ENCODE assay signal across 12 cellular contexts in the genomic region with DNA sequence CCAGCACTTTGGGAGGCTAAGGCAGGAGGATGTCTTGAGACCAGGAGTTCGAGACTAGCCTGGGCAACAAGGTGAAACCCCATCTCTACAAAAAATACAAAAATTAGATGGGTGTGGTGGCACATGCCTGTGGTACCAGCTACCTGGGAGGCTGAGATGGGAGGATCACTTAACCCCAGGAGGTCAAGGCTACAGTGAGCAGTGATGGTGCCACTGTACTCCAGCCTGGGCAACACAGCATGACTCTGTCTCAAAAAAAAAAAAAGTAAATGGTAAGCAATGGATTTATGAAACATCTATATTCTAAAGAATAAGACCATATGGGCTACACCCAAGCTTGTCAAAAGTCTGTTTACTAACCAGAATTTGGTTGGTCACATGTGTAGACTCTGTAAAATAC. TPM values are rescaled to one million over a fixed set of nuclear protein-coding genes. Genes with fewer than 3 reads are reported as not detected.
DNase-seq lines count a peak whose midpoint lies in the region; ATAC-seq and TF ChIP-seq lines count a peak whose summit lies in the region.
"Had no signal": no experiment of that assay in that cellular context is flagged by ENCODE, and none has a peak within 500 bp of the region (broad histone marks: within the 10 kb centered on the region; RNA-seq: fewer than 3 reads in every experiment).

No MANE protein-coding gene starts in this region.

- H3K36me3 ChIP-seq in SK-N-MC (ENCODE audit: insufficient read depth, low read length) (no peaks in the 10 kb centered on the region), rectal smooth muscle tissue (ENCODE audit: control insufficient read depth, insufficient read depth, low read length) (no peaks in the 10 kb centered on the region)

- H3K27ac ChIP-seq in SK-N-MC = peak overlapping the region; percentile 96
- H3K27ac ChIP-seq in rectal smooth muscle tissue (ENCODE audit: low read depth, low read length) = peak overlapping the region; percentile 84

- H3K27me3 ChIP-seq in rectal smooth muscle tissue (ENCODE audit: control insufficient read depth, insufficient read depth, low read length) = no peaks in the 10 kb centered on the region

- peaks cover 33% of the 10 kb centered on the region for H3K4me1 ChIP-seq in rectal smooth muscle tissue (ENCODE audit: control insufficient read depth, insufficient read depth, low read length)

- TF ChIP-seq CTCF in CD14-positive monocyte (IDR thresholded peaks at IDR 0.05) (no peak), fibroblast of mammary gland (conservative IDR thresholded peaks at IDR 0.05; ENCODE audit: control insufficient read depth, insufficient read depth, low read depth, low read length) (no peak)

- no peak overlapping the region for H3K4me3 Mint-ChIP-seq in CD14-positive monocyte
- H3K4me3 Mint-ChIP-seq: central memory CD8-positive, alpha-beta T cell had no signal

- no peaks in the 10 kb centered on the region for H3K27me3 Mint-ChIP-seq in CD14-positive monocyte (ENCODE audit: low read depth in 3 of 3)

- H3K9me3 Mint-ChIP-seq in CD14-positive monocyte = peaks cover 0 to 7% (median 3%) of the 10 kb centered on the region in 7 donors
- H3K9me3 Mint-ChIP-seq: central memory CD8-positive, alpha-beta T cell had no signal

- no peaks in the 10 kb centered on the region for H3K9me3 ChIP-seq in SK-N-MC (ENCODE audit: low read depth, low read length)

- ATAC-seq in HG03432 (IDR thresholded peaks at IDR 0.05; ENCODE audit: unreplicated experiment) (no peak), HG03342 (IDR thresholded peaks at IDR 0.05; ENCODE audit: unreplicated experiment) (no peak)

- H3K4me3 ChIP-seq in SK-N-MC = no peak overlapping the region
- no peak overlapping the region for H3K4me3 ChIP-seq in fibroblast of mammary gland (ENCODE audit: control insufficient read depth, low read depth, low read length)
- no peak overlapping the region for H3K4me3 ChIP-seq in rectal smooth muscle tissue (ENCODE audit: low read length)

- H3K9ac ChIP-seq in SK-N-MC (ENCODE audit: insufficient read length) (peak overlapping the region; percentile 42), rectal smooth muscle tissue (ENCODE audit: low read length) (no peak overlapping the region)

- peaks cover 48% of the 10 kb centered on the region for H3K4me1 Mint-ChIP-seq in CD14-positive monocyte
- H3K4me1 Mint-ChIP-seq: central memory CD8-positive, alpha-beta T cell had no signal

- H3K36me3 Mint-ChIP-seq in CD14-positive monocyte = peaks cover 28 to 31% of the 10 kb centered on the region in 2 donors
- H3K36me3 Mint-ChIP-seq: naive B cell had no signal

- H3K27ac Mint-ChIP-seq in CD14-positive monocyte = peak overlapping the region; percentile 20 to 92 (median 88)

- intact Hi-C loops in CD14-positive monocyte (cut with micrococcal nuclease) = no loop called here

- no peak for DNase-seq in CD14-positive monocyte (ENCODE audit: low spot score)
- DNase-seq in SK-N-MC (ENCODE audit: low read depth, low spot score) = no peak
- DNase-seq in fibroblast of mammary gland (ENCODE audit: low read depth) = peak; percentile 20
- DNase-seq in HPDE6-E6E7 (ENCODE audit: extremely low spot score) = no peak
- no peak for DNase-seq in activated CD4-positive, alpha-beta T cell treated with anti-CD3 and anti-CD28 coated beads for 1 hour
- DNase-seq: activated T-cell treated with anti-CD3 and anti-CD28 coated beads for 4 hours, naive B cell, NCI-H187 had no signal

RNA-seq across cellular contexts. Expression of a gene that starts 12.3 kb away (rescaled TPM):
- polyA plus RNA-seq in CD14-positive monocyte = 1 to 10 TPM; 4.0 to 5.3 TPM

RNA-seq across cellular contexts. Expression of a gene that starts 12.6 kb away (rescaled TPM):
- 10 to 100 TPM; 14.6 to 16.7 TPM for polyA plus RNA-seq in CD14-positive monocyte
